In the genomic region with DNA sequence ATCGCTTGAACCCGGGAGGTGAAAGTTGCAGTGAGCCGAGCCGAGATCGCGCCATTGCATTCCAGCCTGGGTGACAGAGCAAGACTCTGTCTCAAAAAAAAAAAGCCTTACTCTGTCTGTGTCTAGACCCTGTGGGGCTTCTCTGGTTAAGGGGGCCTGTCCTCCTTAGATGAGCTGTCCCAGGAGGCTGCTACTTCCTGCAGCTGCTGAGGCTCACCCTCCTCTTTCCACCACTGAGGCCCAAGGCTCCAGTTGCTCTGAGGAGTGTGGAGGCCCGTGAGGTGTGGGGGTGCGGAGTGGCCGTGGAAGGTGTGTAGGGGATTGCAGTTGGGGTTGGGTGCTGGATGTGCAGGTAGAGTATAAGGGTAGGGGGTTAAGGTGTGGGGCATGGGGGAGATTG, we compare ENCODE assay signal across 18 cellular contexts.
DNase-seq lines count a peak whose midpoint lies in the region; ATAC-seq, FAIRE-seq and TF ChIP-seq lines count a peak whose summit lies in the region.
"Had no signal": no experiment of that assay in that cellular context is flagged by ENCODE, and none has a peak within 500 bp of the region (broad histone marks: within the 10 kb centered on the region; RNA-seq: fewer than 3 reads in every experiment).

No MANE protein-coding gene starts in this region.

- H3K36me3 Mint-ChIP-seq in activated T-cell treated with anti-CD3 and anti-CD28 coated beads, Interleukin-2, amount 50 U/mL, for 24 hours (ENCODE audit: low read depth) = no peaks in the 10 kb centered on the region
- peaks cover 2% of the 10 kb centered on the region for H3K36me3 Mint-ChIP-seq in memory B cell

- DNase-seq in D721Med (ENCODE audit: insufficient read length, low spot score) (peak; percentile 1), memory B cell (ENCODE audit: low spot score in 2 of 2) (no peak), AG20443 (ENCODE audit: low spot score) (no peak), NCI-H1417 treated with DMSO at 0.1 percent for 48 hours (lab: John Stamatoyannopoulos, UW) (no peak), islet precursor cell (no peak)
- no peak for DNase-seq in activated T-cell treated with anti-CD3 and anti-CD28 coated beads, Interleukin-2, amount 50 U/mL, for 24 hours
- DNase-seq: activated CD4-positive, alpha-beta T cell treated with anti-CD3 and anti-CD28 coated beads for 4 hours; AML-193; DMS 273 treated with DMSO at 0.1 percent for 48 hours; NCI-H2029 treated with DMSO at 0.1 percent for 48 hours; NCI-H510A; SIG-M5 had no signal

- H3K4me1 Mint-ChIP-seq in activated T-cell treated with anti-CD3 and anti-CD28 coated beads, Interleukin-2, amount 50 U/mL, for 24 hours (ENCODE audit: low read depth) = peaks cover 74% of the 10 kb centered on the region
- peaks cover 30% of the 10 kb centered on the region for H3K4me1 Mint-ChIP-seq in memory B cell

- H3K9me3 Mint-ChIP-seq in activated T-cell treated with anti-CD3 and anti-CD28 coated beads, Interleukin-2, amount 50 U/mL, for 24 hours = peaks cover 5% of the 10 kb centered on the region
- H3K9me3 Mint-ChIP-seq in memory B cell = peaks cover 6% of the 10 kb centered on the region

- H4K20me1 ChIP-seq in BLaER1 treated with 17β-estradiol and CSF1 and Interleukin-3, amounts not matched to agents 10 nM and 100 nM = no peaks in the 10 kb centered on the region

- no peak for FAIRE-seq in D721Med (lab: Jason Lieb, UNC)
- FAIRE-seq: HepG2 had no signal

- no peaks in the 10 kb centered on the region; a peak in 1 of 22 replicates for H3K27me3 ChIP-seq in BLaER1 treated with 17β-estradiol and CSF1 and Interleukin-3, amounts not matched to agents 10 nM and 100 nM
- H3K27me3 ChIP-seq: ascending aorta had no signal

- peak overlapping the region in 10 of 11 experiments; percentile 36 to 84 (median 76); a peak in 20 of 22 replicates for H3K27ac ChIP-seq in BLaER1 treated with 17β-estradiol and CSF1 and Interleukin-3, amounts not matched to agents 10 nM and 100 nM
- H3K27ac ChIP-seq: ascending aorta, parathyroid adenoma had no signal

- peaks cover 54 to 74% (median 63%) of the 10 kb centered on the region in 10 experiments for H3K4me1 ChIP-seq in BLaER1 treated with 17β-estradiol and CSF1 and Interleukin-3, amounts not matched to agents 10 nM and 100 nM
- H3K4me1 ChIP-seq: parathyroid adenoma had no signal

- peak overlapping the region; percentile 69 for H3K27ac Mint-ChIP-seq in activated T-cell treated with anti-CD3 and anti-CD28 coated beads, Interleukin-2, amount 50 U/mL, for 24 hours
- no peak overlapping the region for H3K27ac Mint-ChIP-seq in memory B cell

- peak overlapping the region; percentile 34 for H3K4me3 Mint-ChIP-seq in activated T-cell treated with anti-CD3 and anti-CD28 coated beads, Interleukin-2, amount 50 U/mL, for 24 hours
- peak overlapping the region; percentile 69 for H3K4me3 Mint-ChIP-seq in memory B cell

- H3K4me2 ChIP-seq in BLaER1 treated with 17β-estradiol and CSF1 and Interleukin-3, amounts not matched to agents 10 nM and 100 nM = peak overlapping the region; percentile 58 to 97 (median 86)

- peak overlapping the region in 10 of 11 experiments; percentile 25 to 78 (median 70); a peak in 19 of 22 replicates for H3K9ac ChIP-seq in BLaER1 treated with 17β-estradiol and CSF1 and Interleukin-3, amounts not matched to agents 10 nM and 100 nM
- H3K9ac ChIP-seq: parathyroid adenoma had no signal

- peak overlapping the region in 9 of 10 experiments; percentile 2 to 61 (median 42); a peak in 14 of 20 replicates for H3K4me3 ChIP-seq in BLaER1 treated with 17β-estradiol and CSF1 and Interleukin-3, amounts not matched to agents 10 nM and 100 nM
- H3K4me3 ChIP-seq: ascending aorta had no signal

- H3K36me3 ChIP-seq in BLaER1 treated with 17β-estradiol and CSF1 and Interleukin-3, amounts not matched to agents 10 nM and 100 nM = no peaks in the 10 kb centered on the region
- H3K36me3 ChIP-seq: ascending aorta had no signal

- ATAC-seq in memory B cell (ENCODE audit: low read depth) = peak; percentile 57
- ATAC-seq in HG02610 (IDR thresholded peaks at IDR 0.05; ENCODE audit: unreplicated experiment) = no peak
- ATAC-seq: HepG2, left lobe of liver had no signal

- H3K9me3 ChIP-seq in BLaER1 treated with 17β-estradiol and CSF1 and Interleukin-3, amounts not matched to agents 10 nM and 100 nM (replicated peaks in 1 of 11) = peaks cover 0 to 13% (median 0%) of the 10 kb centered on the region in 11 experiments; a peak in 1 of 22 replicates
- H3K9me3 ChIP-seq: ascending aorta had no signal

- no peak for TF ChIP-seq CTCF in D721Med (IDR thresholded peaks at IDR 0.05; ENCODE audit: insufficient read depth, missing control alignments)

- no peaks in the 10 kb centered on the region for H3K27me3 Mint-ChIP-seq in activated T-cell treated with anti-CD3 and anti-CD28 coated beads, Interleukin-2, amount 50 U/mL, for 24 hours
- H3K27me3 Mint-ChIP-seq in memory B cell = peaks cover 9% of the 10 kb centered on the region
